In genomic region chr9:129693741-129694140, GRCh38 we compare ENCODE assay signal across 21 cellular contexts. TPM values are rescaled to one million over a fixed set of nuclear protein-coding genes. Genes with fewer than 3 reads are reported as not detected.
A peak's percentile ranks its signal among the peaks of the same experiment; 100 is the strongest.
DNase-seq lines count a peak whose midpoint lies in the region; TF ChIP-seq lines count a peak whose summit lies in the region.
"Had no signal": no experiment of that assay in that cellular context is flagged by ENCODE, and none has a peak within 500 bp of the region (broad histone marks: within the 10 kb centered on the region; RNA-seq: fewer than 3 reads in every experiment).

No MANE protein-coding gene starts in this region.

- H3K9ac ChIP-seq in GM23248 (peak overlapping the region; percentile 99), endodermal cell (ENCODE audit: extremely low read depth, low read length, poor library complexity, severe bottlenecking) (no peak overlapping the region)

- POLR2A ChIA-PET in RWPE1 (lab: Yijun Ruan, JAX; ENCODE audit: low non-redundant PET): no interaction called here

- DNase-seq in GM23248 (no peak), SJSA1 (ENCODE audit: low read depth in 1 of 2, low spot score in 2 of 2) (no peak), endodermal cell (peak; percentile 30), suprapubic skin (ENCODE audit: low spot score in 2 of 2) (no peak), DMS79 treated with DMSO at 0.1 percent for 48 hours (lab: John Stamatoyannopoulos, UW) (no peak), NCI-H128 (lab: John Stamatoyannopoulos, UW; ENCODE audit: unreplicated experiment) (no peak), RWPE1 (ENCODE audit: low spot score) (no peak), NCI-H1930 (lab: John Stamatoyannopoulos, UW) (no peak)
- DNase-seq: BE2C; CD4-positive, alpha-beta memory T cell; DMS53; Kasumi-1; NCI-H1105; NCI-H1694; NCI-H2227 treated with DMSO at 0.1 percent for 48 hours; NCI-H524; NCI-H82; SHP77 treated with DMSO at 0.1 percent for 48 hours had no signal

- TF ChIP-seq POLR2A in suprapubic skin (IDR thresholded peaks at IDR 0.05): no peak

- peaks cover 55% of the 10 kb centered on the region for H3F3A ChIP-seq in GM23248 (ENCODE audit: insufficient read depth)

- peak overlapping the region; percentile 19 for H3K4me2 ChIP-seq in GM23248 (ENCODE audit: unreplicated experiment)

- H4K20me1 ChIP-seq in GM23248 (ENCODE audit: insufficient read depth): no peaks in the 10 kb centered on the region

- no peaks in the 10 kb centered on the region for H3K9me2 ChIP-seq in GM23248 (ENCODE audit: insufficient read depth)

- TF ChIP-seq CTCF in endodermal cell (conservative IDR thresholded peaks at IDR 0.05) (no peak), suprapubic skin (IDR thresholded peaks at IDR 0.05) (no peak), RWPE1 (conservative IDR thresholded peaks at IDR 0.05; ENCODE audit: low read depth) (no peak)

- H3K4me3 ChIP-seq in GM23248 (no peak overlapping the region), SJSA1 (no peak overlapping the region), endodermal cell (ENCODE audit: low read length) (no peak overlapping the region), suprapubic skin (no peak overlapping the region)

- WGBS in GM23248 (ENCODE audit: low coverage in 1 of 2, low lambda C conversion rate in 2 of 2, missing lambda C conversion rate in 2 of 2), 2 experiments: 13 to 16% methylated on average over 8 of the region's 8 CpGs
- WGBS in endodermal cell (ENCODE audit: insufficient coverage in 1 of 2, insufficient read length in 1 of 2), 2 experiments: 89 to 96% methylated on average over 6 to 8 of the region's 8 CpGs
- 81% methylated on average over 8 of the region's 8 CpGs for WGBS in suprapubic skin

- H3K9me3 Mint-ChIP-seq in endodermal cell: no peaks in the 10 kb centered on the region
- H3K9me3 Mint-ChIP-seq: CD4-positive, alpha-beta memory T cell had no signal

- no peaks in the 10 kb centered on the region for H3K27me3 ChIP-seq in GM23248 (replicated peaks; ENCODE audit: insufficient read depth)
- H3K27me3 ChIP-seq in SJSA1 (replicated peaks): no peaks in the 10 kb centered on the region
- peaks cover 24% of the 10 kb centered on the region for H3K27me3 ChIP-seq in endodermal cell (ENCODE audit: control insufficient read depth, insufficient read depth, low read length, poor library complexity, severe bottlenecking)
- peaks cover 13% of the 10 kb centered on the region for H3K27me3 ChIP-seq in suprapubic skin
- H3K27me3 ChIP-seq: BE2C had no signal

- CTCF ChIA-PET in RWPE1 (lab: Yijun Ruan, JAX): interaction anchor here (0.6 kb wide), 1 partner anchor 51 kb away, joined by 5 read pairs; no protein-coding TSS in a partner anchor

- H3K36me3 Mint-ChIP-seq in endodermal cell (ENCODE audit: low read depth): no peaks in the 10 kb centered on the region
- H3K36me3 Mint-ChIP-seq: CD4-positive, alpha-beta memory T cell had no signal

- peaks cover 87% of the 10 kb centered on the region for H3K79me2 ChIP-seq in GM23248 (ENCODE audit: insufficient read depth)

- in situ Hi-C loops in GM23248 (cut with MboI): no loop called here

- H3K27ac ChIP-seq in GM23248 (peak overlapping the region; percentile 100), SJSA1 (peak overlapping the region; percentile 100), endodermal cell (ENCODE audit: low read depth, low read length) (no peak overlapping the region), suprapubic skin (peak overlapping the region; percentile 31), RWPE1 (no peak overlapping the region)

- H3K4me1 Mint-ChIP-seq in endodermal cell: no peaks in the 10 kb centered on the region

- peaks cover 8% of the 10 kb centered on the region; the same call in 1 of the 2 replicates for H3K36me3 ChIP-seq in GM23248 (ENCODE audit: low read depth)
- H3K36me3 ChIP-seq in SJSA1: no peaks in the 10 kb centered on the region
- H3K36me3 ChIP-seq in endodermal cell (ENCODE audit: control insufficient read depth, insufficient read depth, low read length): no peaks in the 10 kb centered on the region
- no peaks in the 10 kb centered on the region for H3K36me3 ChIP-seq in suprapubic skin
- H3K36me3 ChIP-seq: BE2C had no signal

- peaks cover 25% of the 10 kb centered on the region for H3K27me3 Mint-ChIP-seq in endodermal cell (ENCODE audit: insufficient read depth)

- no peak overlapping the region for H3K4me3 Mint-ChIP-seq in endodermal cell
- H3K4me3 Mint-ChIP-seq: CD4-positive, alpha-beta memory T cell had no signal

- no peak for TF ChIP-seq EP300 in suprapubic skin (IDR thresholded peaks at IDR 0.05)

- H3K9me3 ChIP-seq in GM23248 (ENCODE audit: low read depth): no peaks in the 10 kb centered on the region
- 0 out of 2 replicates have a peak, but pooled peaks cover 2% of the 10 kb centered on the region for H3K9me3 ChIP-seq in SJSA1 (replicated peaks)
- no peaks in the 10 kb centered on the region for H3K9me3 ChIP-seq in endodermal cell (ENCODE audit: control insufficient read depth, low read length)
- no peaks in the 10 kb centered on the region for H3K9me3 ChIP-seq in suprapubic skin
- H3K9me3 ChIP-seq: BE2C had no signal

- H3K4me1 ChIP-seq in GM23248 (ENCODE audit: insufficient read depth): peaks cover 44% of the 10 kb centered on the region
- peaks cover 53% of the 10 kb centered on the region for H3K4me1 ChIP-seq in SJSA1 (replicated peaks)
- no peaks in the 10 kb centered on the region for H3K4me1 ChIP-seq in endodermal cell (ENCODE audit: control insufficient read depth, insufficient read depth, low read length)
- H3K4me1 ChIP-seq in suprapubic skin: peaks cover 39% of the 10 kb centered on the region

- H3K27ac Mint-ChIP-seq in endodermal cell: no peak overlapping the region
- H3K27ac Mint-ChIP-seq: CD4-positive, alpha-beta memory T cell had no signal

- no peak overlapping the region for H2AFZ ChIP-seq in GM23248

RNA-seq across cellular contexts. Expression of gene PRRX2, which starts 28.3 kb away (rescaled TPM):
- total RNA-seq in GM23248 (2014; rRNA removed; shearing (Covaris generic)): 145 and 169 TPM in 2 replicates
- polyA plus RNA-seq in GM23248 (2016; fragmentation: Nextera tagmentation; extraction: Ambion mirVana): 137 and 141 TPM in 2 replicates
- 9.8 and 14.0 TPM in 2 replicates for total RNA-seq in SJSA1 (2014; rRNA removed; shearing (Covaris generic))
- total RNA-seq in endodermal cell: 1 to 10 TPM; 1.0 to 3.8 TPM
- 5.4 TPM for polyA plus RNA-seq in endodermal cell (2013, experiment 1 of 2)
- 6.0 TPM for polyA plus RNA-seq in endodermal cell (2013, experiment 2 of 2)
- 10 to 100 TPM in 3 of 4 donors, 1 to 10 TPM in 1; 9.9 to 16.9 (median 14.0) TPM for total RNA-seq in suprapubic skin
- total RNA-seq: A172; CD4-positive, alpha-beta memory T cell; HT-29; RPMI7951 had no signal
- polyA plus RNA-seq: CD4-positive, alpha-beta memory T cell had no signal

RNA-seq across cellular contexts. Expression of gene ASB6, which starts 51.8 kb away (rescaled TPM):
- total RNA-seq in GM23248 (2014; rRNA removed; shearing (Covaris generic)): 22.9 and 24.9 TPM in 2 replicates
- polyA plus RNA-seq in GM23248 (2016; fragmentation: Nextera tagmentation; extraction: Ambion mirVana): 24.1 and 24.4 TPM in 2 replicates
- 14.5 and 14.9 TPM in 2 replicates for total RNA-seq in SJSA1 (2014; rRNA removed; shearing (Covaris generic))
- total RNA-seq in endodermal cell: 10 to 100 TPM; 19.8 to 20.2 TPM
- 17.7 TPM for polyA plus RNA-seq in endodermal cell (2013, experiment 1 of 2)
- polyA plus RNA-seq in endodermal cell (2013, experiment 2 of 2): 14.9 TPM
- 10 to 100 TPM; 25.6 to 41.5 (median 37.6) TPM for total RNA-seq in suprapubic skin

RNA-seq across cellular contexts. Expression of gene PTGES, which starts 59.1 kb away (rescaled TPM):
- 8.3 and 12.6 TPM in 2 replicates for total RNA-seq in GM23248 (2014; rRNA removed; shearing (Covaris generic))
- 22.0 and 22.4 TPM in 2 replicates for polyA plus RNA-seq in GM23248 (2016; fragmentation: Nextera tagmentation; extraction: Ambion mirVana)
- 2.4 and 5.4 TPM in 2 replicates for total RNA-seq in SJSA1 (2014; rRNA removed; shearing (Covaris generic))
- total RNA-seq in endodermal cell: under 1 TPM; 0.29 to 0.62 TPM
- polyA plus RNA-seq in endodermal cell (2013, experiment 1 of 2): 2.9 TPM
- polyA plus RNA-seq in endodermal cell (2013, experiment 2 of 2): 3.2 TPM
- 10 to 100 TPM; 21.8 to 38.8 (median 24.0) TPM for total RNA-seq in suprapubic skin
- total RNA-seq: CD4-positive, alpha-beta memory T cell had no signal
- polyA plus RNA-seq: CD4-positive, alpha-beta memory T cell had no signal

Comparison
In these comparisons a context has a peak if more than half of its experiments do, and no peak if none do; other contexts are left out.
1. H3K27ac ChIP-seq: peak in GM23248 (single experiment), SJSA1 (single experiment) and suprapubic skin (single experiment); none in endodermal cell (single experiment) and RWPE1 (single experiment).